8 cellular contexts compared by ENCODE assay signal in genomic region chr12:93468008-93468371, GRCh38. TPM values are rescaled to one million over a fixed set of nuclear protein-coding genes. Genes with fewer than 3 reads are reported as not detected.
DNase-seq lines count a peak whose midpoint lies in the region; ATAC-seq and TF ChIP-seq lines count a peak whose summit lies in the region.

No MANE protein-coding gene starts in this region.

- peak overlapping the region; percentile 70 for H3K4me3 ChIP-seq in LNCaP clone FGC (ENCODE audit: low read depth, low read length)
- peak overlapping the region; percentile 88 to 99 for H3K4me3 ChIP-seq in duodenal mucosa (ENCODE audit: low read depth in 1 of 2, low read length in 2 of 2)

- peak overlapping the region; percentile 95 for H3K9ac ChIP-seq in ES-I3 (ENCODE audit: low read depth, low read length)
- H3K9ac ChIP-seq in duodenal mucosa (ENCODE audit: low read depth in 1 of 2, low read length in 2 of 2), result peak overlapping the region; percentile 82 to 86

- no peak overlapping the region for H3K27ac ChIP-seq in duodenal mucosa (ENCODE audit: low read depth, low read length)

- peak overlapping the region; percentile 95 for H3K4me3 Mint-ChIP-seq in natural killer cell treated with Interleukin-12 subunit alpha and Interleukin-12 subunit beta and Interleukin-15 and Interleukin-18, amount 100 ng/mL, for 72 hours

- H3K9me3 Mint-ChIP-seq in natural killer cell treated with Interleukin-12 subunit alpha and Interleukin-12 subunit beta and Interleukin-15 and Interleukin-18, amount 100 ng/mL, for 72 hours, result no peaks in the 10 kb centered on the region

- H3K27me3 Mint-ChIP-seq in natural killer cell treated with Interleukin-12 subunit alpha and Interleukin-12 subunit beta and Interleukin-15 and Interleukin-18, amount 100 ng/mL, for 72 hours, result no peaks in the 10 kb centered on the region

- H3K9me3 ChIP-seq in ES-I3 (ENCODE audit: control insufficient read depth, insufficient read depth, low read length) (no peaks in the 10 kb centered on the region), duodenal mucosa (ENCODE audit: control insufficient read depth in 1 of 2, low read length in 2 of 2) (no peaks in the 10 kb centered on the region)

- no peaks in the 10 kb centered on the region for H3K27me3 ChIP-seq in duodenal mucosa (ENCODE audit: control insufficient read depth in 1 of 2, insufficient read depth in 2 of 2, low read length in 2 of 2)

- peaks cover 20 to 28% of the 10 kb centered on the region in 2 donors for H3K4me1 Mint-ChIP-seq in natural killer cell treated with Interleukin-12 subunit alpha and Interleukin-12 subunit beta and Interleukin-15 and Interleukin-18, amount 100 ng/mL, for 72 hours (ENCODE audit: low read depth in 2 of 2)

- H3K36me3 ChIP-seq in ES-I3 (ENCODE audit: insufficient read depth, low read length), result 0 out of 2 replicates have a peak, but pooled peaks cover 4% of the 10 kb centered on the region
- H3K36me3 ChIP-seq in duodenal mucosa (ENCODE audit: control insufficient read depth in 1 of 2, insufficient read depth in 2 of 2, low read length in 2 of 2), result peaks cover 0 to 10% of the 10 kb centered on the region in 2 donors

- H3K4me1 ChIP-seq in ES-I3 (ENCODE audit: insufficient read depth, low read length) (peaks cover 4% of the 10 kb centered on the region), duodenal mucosa (ENCODE audit: control insufficient read depth in 1 of 2, insufficient read depth in 2 of 2, low read length in 2 of 2) (peaks cover 11 to 17% of the 10 kb centered on the region in 2 donors)

- H3K27ac Mint-ChIP-seq in natural killer cell treated with Interleukin-12 subunit alpha and Interleukin-12 subunit beta and Interleukin-15 and Interleukin-18, amount 100 ng/mL, for 72 hours, result peak overlapping the region; percentile 93 to 95

- no peak for TF ChIP-seq CTCF in LNCaP clone FGC (IDR thresholded peaks at IDR 0.05; ENCODE audit: control insufficient read depth, extremely low read depth, insufficient read depth)

- ATAC-seq in GM21526 (IDR thresholded peaks at IDR 0.05; ENCODE audit: low FRiP score, unreplicated experiment), result peak; percentile 22
- peak in 1 of 2 donors; percentile 55 for ATAC-seq in natural killer cell treated with Interleukin-12 subunit alpha and Interleukin-12 subunit beta and Interleukin-15 and Interleukin-18, amount 100 ng/mL, for 72 hours

- DNase-seq in LNCaP clone FGC (ENCODE audit: low read depth), result no peak
- no peak for DNase-seq in natural killer cell treated with Interleukin-12 subunit alpha and Interleukin-12 subunit beta and Interleukin-15 and Interleukin-18, amount 100 ng/mL, for 72 hours (ENCODE audit: low spot score)
- DNase-seq in NCI-H1417 (lab: John Stamatoyannopoulos, UW), result no peak
- DNase-seq in HT-29 (ENCODE audit: low spot score), result no peak
- DNase-seq in ecto neural progenitor cell (ENCODE audit: low spot score), result no peak

- peaks cover 8% of the 10 kb centered on the region for H3K36me3 Mint-ChIP-seq in natural killer cell treated with Interleukin-12 subunit alpha and Interleukin-12 subunit beta and Interleukin-15 and Interleukin-18, amount 100 ng/mL, for 72 hours

RNA-seq across cellular contexts. Expression of gene MRPL42, which starts 0.7 kb away (rescaled TPM):
- 10 to 100 TPM; 42.8 to 53.2 TPM for total RNA-seq in natural killer cell treated with Interleukin-12 subunit alpha and Interleukin-12 subunit beta and Interleukin-15 and Interleukin-18, amount 100 ng/mL, for 72 hours
- 39.5 and 43.4 TPM in 2 replicates for total RNA-seq in HT-29 (2014; rRNA removed; shearing (Covaris generic))

RNA-seq across cellular contexts. Expression of gene UBE2N, which starts 26.2 kb away (rescaled TPM):
- 100 to 1,000 TPM; 184 to 213 TPM for total RNA-seq in natural killer cell treated with Interleukin-12 subunit alpha and Interleukin-12 subunit beta and Interleukin-15 and Interleukin-18, amount 100 ng/mL, for 72 hours
- 179 and 240 TPM in 2 replicates for total RNA-seq in HT-29 (2014; rRNA removed; shearing (Covaris generic))
